Comparison of ENCODE assay signal across 8 cellular contexts in the genomic region with DNA sequence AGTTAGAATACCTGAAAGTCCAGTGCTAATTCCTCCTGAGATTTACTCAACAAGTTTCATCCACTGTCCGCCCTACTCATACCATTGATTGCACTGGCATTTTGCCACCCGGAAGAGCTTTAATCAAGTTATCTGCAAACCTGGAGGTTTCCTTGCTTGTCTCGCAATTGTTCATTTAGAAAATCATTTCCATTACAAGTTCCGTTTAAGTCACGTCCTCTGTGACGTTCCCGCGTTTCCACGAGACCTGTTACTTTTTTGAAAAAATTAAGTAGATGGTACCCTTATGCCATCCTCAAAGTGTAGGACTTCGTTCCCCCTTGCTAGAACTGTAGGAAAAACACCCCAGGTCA. TPM values are rescaled to one million over a fixed set of nuclear protein-coding genes. Genes with fewer than 3 reads are reported as not detected.
A peak's percentile ranks its signal among the peaks of the same experiment; 100 is the strongest.
DNase-seq lines count a peak whose midpoint lies in the region; ATAC-seq, FAIRE-seq and TF ChIP-seq lines count a peak whose summit lies in the region.

No MANE protein-coding gene starts in this region.

- peak overlapping the region; percentile 92 for H3K4me2 ChIP-seq in neural cell (ENCODE audit: low read length)

- no peak for TF ChIP-seq EP300 in neural cell (conservative IDR thresholded peaks at IDR 0.05; ENCODE audit: poor library complexity, severe bottlenecking)

- peak overlapping the region; percentile 78 for H3K4me3 Mint-ChIP-seq in activated CD4-positive, alpha-beta T cell treated with anti-CD3 and anti-CD28 coated beads, Interleukin-2, amount 10 ng/mL, durations not matched to agents 7 days and 5 days

- POLR2A ChIA-PET in activated CD4-positive, alpha-beta T cell treated with anti-CD3 and anti-CD28 coated beads, Interleukin-2, amount 10 ng/mL, durations not matched to agents 7 days and 5 days (lab: Charles Lee): no interaction called here

- DNase-seq in BE2C: peak; percentile 28
- peak; percentile 66 to 72 for DNase-seq in Kasumi-1 (lab: John Stamatoyannopoulos, UW)
- DNase-seq in activated CD4-positive, alpha-beta T cell treated with anti-CD3 and anti-CD28 coated beads, Interleukin-2, amount 10 ng/mL, durations not matched to agents 7 days and 5 days: peak; percentile 42
- DNase-seq in epithelial cell of prostate (ENCODE audit: low read depth, low spot score): no peak
- DNase-seq in urothelium cell line (ENCODE audit: low spot score): no peak
- no peak for DNase-seq in GM12891 (ENCODE audit: insufficient read length, low spot score)

- H3K27me3 ChIP-seq in BE2C (no peaks in the 10 kb centered on the region; the same call in 1 of the 2 replicates), neural cell (ENCODE audit: insufficient read depth, low read depth, low read length) (no peaks in the 10 kb centered on the region)

- peak overlapping the region; percentile 58 for H2AFZ ChIP-seq in neural cell (ENCODE audit: low read depth, low read length)

- no peaks in the 10 kb centered on the region for H3K27me3 Mint-ChIP-seq in activated CD4-positive, alpha-beta T cell treated with anti-CD3 and anti-CD28 coated beads, Interleukin-2, amount 10 ng/mL, durations not matched to agents 7 days and 5 days

- no peaks in the 10 kb centered on the region for H4K20me1 ChIP-seq in neural cell (ENCODE audit: insufficient read depth)

- H3K9me3 ChIP-seq in BE2C: no peaks in the 10 kb centered on the region
- no peaks in the 10 kb centered on the region for H3K9me3 ChIP-seq in neural cell (ENCODE audit: low read length)

- peak; percentile 55 for FAIRE-seq in urothelium cell line (lab: Jason Lieb, UNC)
- FAIRE-seq in GM12891 (lab: Jason Lieb, UNC): no peak

- ATAC-seq in HG03457 (IDR thresholded peaks at IDR 0.05; ENCODE audit: unreplicated experiment): no peak

- peak overlapping the region; percentile 94 for H3K27ac ChIP-seq in epithelial cell of prostate
- H3K27ac ChIP-seq in neural cell (ENCODE audit: low read length): peak overlapping the region; percentile 71

- peak overlapping the region; percentile 61 for H3K9ac ChIP-seq in neural cell (ENCODE audit: low read length)

- peaks cover 32% of the 10 kb centered on the region for H3K79me2 ChIP-seq in neural cell (replicated peaks; ENCODE audit: insufficient read depth, low read length)

- H3K36me3 ChIP-seq in BE2C: peaks cover 3% of the 10 kb centered on the region; the same call in 1 of the 2 replicates
- H3K36me3 ChIP-seq in neural cell (ENCODE audit: insufficient read depth, low read length): no peaks in the 10 kb centered on the region

- H3K36me3 Mint-ChIP-seq in activated CD4-positive, alpha-beta T cell treated with anti-CD3 and anti-CD28 coated beads, Interleukin-2, amount 10 ng/mL, durations not matched to agents 7 days and 5 days (ENCODE audit: low read depth): peaks cover 6% of the 10 kb centered on the region

- H3K4me1 ChIP-seq in BE2C: no peaks in the 10 kb centered on the region

- TF ChIP-seq CTCF in BE2C (IDR thresholded peaks at IDR 0.05; ENCODE audit: low read depth, low read length) (no peak), neural cell (IDR thresholded peaks at IDR 0.05; ENCODE audit: poor library complexity, severe bottlenecking) (no peak)

- no peak for TF ChIP-seq POLR2A in GM12891 (IDR thresholded peaks at IDR 0.05; ENCODE audit: low read depth, low read length)

- no peaks in the 10 kb centered on the region for H3K9me2 ChIP-seq in neural cell (ENCODE audit: insufficient read depth, low read length)

- peak overlapping the region; percentile 95 for H3K27ac Mint-ChIP-seq in activated CD4-positive, alpha-beta T cell treated with anti-CD3 and anti-CD28 coated beads, Interleukin-2, amount 10 ng/mL, durations not matched to agents 7 days and 5 days

- no peaks in the 10 kb centered on the region for H3K9me3 Mint-ChIP-seq in activated CD4-positive, alpha-beta T cell treated with anti-CD3 and anti-CD28 coated beads, Interleukin-2, amount 10 ng/mL, durations not matched to agents 7 days and 5 days

- CTCF ChIA-PET in activated CD4-positive, alpha-beta T cell treated with anti-CD3 and anti-CD28 coated beads, Interleukin-2, amount 10 ng/mL, durations not matched to agents 7 days and 5 days (lab: Charles Lee): interaction anchor here (0.9 to 1.6 kb wide), 4 partner anchors 9 to 202 kb away, joined by 3 read pairs; no protein-coding TSS in a partner anchor

- TF ChIP-seq RAD21 in neural cell (conservative IDR thresholded peaks at IDR 0.05): no peak

- peak overlapping the region; percentile 89 for H3K4me3 ChIP-seq in BE2C (ENCODE audit: low read depth, low read length)
- H3K4me3 ChIP-seq in neural cell (ENCODE audit: low read length): peak overlapping the region; percentile 94

- H3F3A ChIP-seq in neural cell (ENCODE audit: insufficient read depth, low read length, poor library complexity, severe bottlenecking): peaks cover 5% of the 10 kb centered on the region

- H3K4me1 Mint-ChIP-seq in activated CD4-positive, alpha-beta T cell treated with anti-CD3 and anti-CD28 coated beads, Interleukin-2, amount 10 ng/mL, durations not matched to agents 7 days and 5 days: peaks cover 36% of the 10 kb centered on the region

TF ChIP-seq in neural cell, 6 proteins besides CTCF, POLR2A, EP300 and RAD21:
- peak; percentile 51 for TF ChIP-seq SMC3 (conservative IDR thresholded peaks at IDR 0.05; ENCODE audit: poor library complexity)
- TF ChIP-seq, protein P1, sequence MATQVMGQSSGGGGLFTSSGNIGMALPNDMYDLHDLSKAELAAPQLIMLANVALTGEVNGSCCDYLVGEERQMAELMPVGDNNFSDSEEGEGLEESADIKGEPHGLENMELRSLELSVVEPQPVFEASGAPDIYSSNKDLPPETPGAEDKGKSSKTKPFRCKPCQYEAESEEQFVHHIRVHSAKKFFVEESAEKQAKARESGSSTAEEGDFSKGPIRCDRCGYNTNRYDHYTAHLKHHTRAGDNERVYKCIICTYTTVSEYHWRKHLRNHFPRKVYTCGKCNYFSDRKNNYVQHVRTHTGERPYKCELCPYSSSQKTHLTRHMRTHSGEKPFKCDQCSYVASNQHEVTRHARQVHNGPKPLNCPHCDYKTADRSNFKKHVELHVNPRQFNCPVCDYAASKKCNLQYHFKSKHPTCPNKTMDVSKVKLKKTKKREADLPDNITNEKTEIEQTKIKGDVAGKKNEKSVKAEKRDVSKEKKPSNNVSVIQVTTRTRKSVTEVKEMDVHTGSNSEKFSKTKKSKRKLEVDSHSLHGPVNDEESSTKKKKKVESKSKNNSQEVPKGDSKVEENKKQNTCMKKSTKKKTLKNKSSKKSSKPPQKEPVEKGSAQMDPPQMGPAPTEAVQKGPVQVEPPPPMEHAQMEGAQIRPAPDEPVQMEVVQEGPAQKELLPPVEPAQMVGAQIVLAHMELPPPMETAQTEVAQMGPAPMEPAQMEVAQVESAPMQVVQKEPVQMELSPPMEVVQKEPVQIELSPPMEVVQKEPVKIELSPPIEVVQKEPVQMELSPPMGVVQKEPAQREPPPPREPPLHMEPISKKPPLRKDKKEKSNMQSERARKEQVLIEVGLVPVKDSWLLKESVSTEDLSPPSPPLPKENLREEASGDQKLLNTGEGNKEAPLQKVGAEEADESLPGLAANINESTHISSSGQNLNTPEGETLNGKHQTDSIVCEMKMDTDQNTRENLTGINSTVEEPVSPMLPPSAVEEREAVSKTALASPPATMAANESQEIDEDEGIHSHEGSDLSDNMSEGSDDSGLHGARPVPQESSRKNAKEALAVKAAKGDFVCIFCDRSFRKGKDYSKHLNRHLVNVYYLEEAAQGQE (IDR thresholded peaks at IDR 0.05; ENCODE audit: borderline replicate concordance): no peak

TF ChIP-seq in GM12891, 5 proteins besides CTCF, POLR2A, EP300 and RAD21:
- TF ChIP-seq POU2F2 (IDR thresholded peaks at IDR 0.05; ENCODE audit: low read depth, low read length) (no peak), TAF1 (IDR thresholded peaks at IDR 0.05; ENCODE audit: low read depth, low read length) (no peak), SPI1 (IDR thresholded peaks at IDR 0.05; ENCODE audit: low read depth, low read length) (no peak), POLR2AphosphoS5 (IDR thresholded peaks at IDR 0.05; ENCODE audit: low read depth, low read length) (no peak), PAX5 (IDR thresholded peaks at IDR 0.05; ENCODE audit: insufficient read depth, low read length, severe bottlenecking) (no peak)

RNA-seq across cellular contexts. Expression of gene FRYL, which starts 0.8 kb away (rescaled TPM):
- 14.1 TPM for polyA plus RNA-seq in BE2C (2012; ENCODE audit: insufficient read depth, insufficient read length, low read depth)
- total RNA-seq in activated CD4-positive, alpha-beta T cell treated with anti-CD3 and anti-CD28 coated beads, Interleukin-2, amount 10 ng/mL, durations not matched to agents 7 days and 5 days: 100 to 1,000 TPM in 1 of 2 experiments, 10 to 100 TPM in 1; 96.8 to 102 TPM
- 64.0 and 74.8 TPM in 2 replicates for polyA plus RNA-seq in neural cell
- 172 and 182 TPM in 2 replicates for polyA minus RNA-seq in neural cell
- 14.8 TPM for polyA plus RNA-seq in GM12891 (2012; ENCODE audit: low read depth, missing spikeins)

RNA-seq across cellular contexts. Expression of gene OCIAD1, which starts 50.0 kb away (rescaled TPM):
- polyA plus RNA-seq in BE2C (2012; ENCODE audit: insufficient read depth, insufficient read length, low read depth): 126 TPM
- total RNA-seq in activated CD4-positive, alpha-beta T cell treated with anti-CD3 and anti-CD28 coated beads, Interleukin-2, amount 10 ng/mL, durations not matched to agents 7 days and 5 days: 100 to 1,000 TPM in 1 of 2 experiments, 10 to 100 TPM in 1; 93.6 to 120 TPM
- polyA plus RNA-seq in neural cell: 449 and 451 TPM in 2 replicates
- 174 and 193 TPM in 2 replicates for polyA minus RNA-seq in neural cell
- 84.8 TPM for polyA plus RNA-seq in GM12891 (2012; ENCODE audit: low read depth, missing spikeins)

Comparison
In these comparisons a context has a peak if more than half of its experiments do, and no peak if none do; other contexts are left out.
1. DNase-seq: peak in BE2C (single experiment), Kasumi-1 (2 of 2) and activated CD4-positive, alpha-beta T cell treated with anti-CD3 and anti-CD28 coated beads, Interleukin-2, amount 10 ng/mL, durations not matched to agents 7 days and 5 days (single experiment); none in epithelial cell of prostate (single experiment), urothelium cell line (single experiment) and GM12891 (single experiment).